13 cellular contexts compared by ENCODE assay signal in the genomic region with DNA sequence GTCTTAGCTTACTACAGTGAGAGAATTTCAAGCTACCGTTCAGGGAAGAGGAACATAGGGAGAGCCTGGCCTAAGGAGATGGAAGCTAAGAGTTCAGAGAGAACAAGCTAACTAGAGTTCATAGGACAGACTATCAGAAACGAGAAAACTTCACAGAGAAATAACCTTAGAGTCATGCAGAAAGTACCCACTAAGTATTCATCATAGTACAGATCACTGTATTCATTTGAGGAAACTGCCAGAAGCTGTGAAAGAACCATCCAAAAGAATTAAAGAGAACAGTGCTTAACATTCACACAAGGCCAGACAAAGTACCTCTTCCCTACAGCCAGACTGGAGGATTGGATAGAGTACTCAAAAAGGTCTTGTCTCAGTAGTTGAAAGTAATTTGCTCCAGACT.
"Had no signal": no experiment of that assay in that cellular context is flagged by ENCODE, and none has a peak within 500 bp of the region (broad histone marks: within the 10 kb centered on the region; RNA-seq: fewer than 3 reads in every experiment).

No MANE protein-coding gene starts in this region.

- H3K4me3 Mint-ChIP-seq: activated CD4-positive, alpha-beta T cell treated with anti-CD3 and anti-CD28 coated beads, Interleukin-2, amount 10 ng/mL, durations not matched to agents 24 days and 14 days; activated naive CD4-positive, alpha-beta T cell treated with anti-CD3 and anti-CD28 coated beads for 36 hours; stimulated activated naive CD8-positive, alpha-beta T cell treated with anti-CD3 and anti-CD28 coated beads, Interleukin-15, Interleukin-2, amounts not matched to agents 100 ng/mL and 50 ng/mL, for 24 hours; WTC11 had no signal

- FAIRE-seq: keratinocyte had no signal

- H3K4me1 Mint-ChIP-seq: activated CD4-positive, alpha-beta T cell treated with anti-CD3 and anti-CD28 coated beads, Interleukin-2, amount 10 ng/mL, durations not matched to agents 24 days and 14 days; WTC11 had no signal

- H3K36me3 ChIP-seq: colonic mucosa, gastroesophageal sphincter, left ventricle myocardium inferior, ovary, upper lobe of left lung had no signal

- H3K27ac ChIP-seq: colonic mucosa, gastroesophageal sphincter, left ventricle myocardium inferior, ovary, upper lobe of left lung had no signal

- DNase-seq: activated CD4-positive, alpha-beta T cell treated with anti-CD3 and anti-CD28 coated beads, Interleukin-2, amount 10 ng/mL, durations not matched to agents 24 days and 14 days; activated naive CD4-positive, alpha-beta T cell treated with anti-CD3 and anti-CD28 coated beads for 36 hours; colonic mucosa; effector CD4-positive, alpha-beta T cell; left ventricle myocardium inferior; ovary; stimulated activated CD4-positive, alpha-beta T cell treated with anti-CD3 and anti-CD28 coated beads, Interleukin-4, amount 100 ng/mL, for 1 hour; stimulated activated CD8-positive, alpha-beta memory T cell treated with anti-CD3 and anti-CD28 coated beads, Interleukin-4, amount 100 ng/mL, for 48 hours; upper lobe of left lung had no signal

- H3K9me3 ChIP-seq: colonic mucosa, gastroesophageal sphincter, left ventricle myocardium inferior, ovary, upper lobe of left lung had no signal

- H3K27ac Mint-ChIP-seq: activated CD4-positive, alpha-beta T cell treated with anti-CD3 and anti-CD28 coated beads, Interleukin-2, amount 10 ng/mL, durations not matched to agents 24 days and 14 days; activated naive CD4-positive, alpha-beta T cell treated with anti-CD3 and anti-CD28 coated beads for 36 hours; stimulated activated naive CD8-positive, alpha-beta T cell treated with anti-CD3 and anti-CD28 coated beads, Interleukin-15, Interleukin-2, amounts not matched to agents 100 ng/mL and 50 ng/mL, for 24 hours; WTC11 had no signal

- H3K4me3 ChIP-seq: colonic mucosa, gastroesophageal sphincter, left ventricle myocardium inferior, ovary, upper lobe of left lung had no signal

- ATAC-seq: gastroesophageal sphincter, WTC11 had no signal

- H3K4me1 ChIP-seq: colonic mucosa, gastroesophageal sphincter had no signal

- H3K9me3 Mint-ChIP-seq: stimulated activated naive CD8-positive, alpha-beta T cell treated with anti-CD3 and anti-CD28 coated beads, Interleukin-15, Interleukin-2, amounts not matched to agents 100 ng/mL and 50 ng/mL, for 24 hours had no signal

- H3K27me3 ChIP-seq: colonic mucosa, gastroesophageal sphincter, ovary, upper lobe of left lung had no signal
